ENCODE assay signal across 13 cellular contexts in the genomic region with DNA sequence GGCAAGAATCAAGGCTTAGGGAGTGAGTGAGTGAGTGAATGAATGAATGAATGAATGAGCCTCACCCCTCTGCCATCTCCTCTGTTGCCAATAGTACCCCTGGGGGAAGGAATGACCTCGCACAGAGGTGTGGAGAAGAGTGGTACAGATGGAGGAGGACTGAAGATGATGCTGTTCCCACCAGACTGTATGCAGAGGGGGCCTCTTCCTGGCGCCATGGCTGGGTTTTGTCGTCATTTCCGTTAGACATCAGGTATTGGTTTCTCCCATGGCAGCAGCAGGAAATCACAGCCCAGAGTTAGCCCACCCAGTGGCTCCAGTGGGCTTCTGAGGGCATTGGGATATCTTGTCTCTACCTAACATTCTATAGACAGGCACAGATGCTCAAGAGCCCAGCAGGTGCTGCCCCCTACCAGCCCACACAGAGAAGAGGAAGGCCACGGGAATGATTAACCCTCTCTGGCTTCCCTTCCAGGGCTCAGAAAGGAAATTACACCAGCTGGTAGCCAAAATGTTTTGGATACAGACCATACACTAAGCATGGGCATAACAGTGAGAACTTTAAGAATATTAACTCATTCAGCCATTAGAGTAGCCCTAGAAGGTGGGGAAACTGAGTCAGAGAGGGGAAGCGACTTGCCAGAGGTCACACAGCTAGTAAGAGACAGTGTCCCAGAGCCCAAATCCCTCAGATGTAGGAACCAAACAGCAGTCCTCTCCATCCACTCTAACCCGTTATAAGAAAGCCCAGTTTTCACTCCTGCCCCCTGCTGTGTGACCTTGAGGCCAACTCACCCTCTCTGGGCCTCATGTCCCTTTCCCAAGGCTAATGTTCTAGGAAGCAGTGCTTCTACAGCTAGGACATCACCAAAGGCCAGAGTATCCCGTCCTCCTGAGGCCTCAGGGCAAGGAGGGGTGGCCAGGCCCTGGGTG.
A peak's percentile ranks its signal among the peaks of the same experiment; 100 is the strongest.
DNase-seq lines count a peak whose midpoint lies in the region; ATAC-seq and TF ChIP-seq lines count a peak whose summit lies in the region.
"Had no signal": no experiment of that assay in that cellular context is flagged by ENCODE, and none has a peak within 500 bp of the region (broad histone marks: within the 10 kb centered on the region; RNA-seq: fewer than 3 reads in every experiment).

No MANE protein-coding gene starts in this region.

- intact Hi-C loops in CD14-positive monocyte (cut with micrococcal nuclease), result no loop called here
- intact Hi-C loops in posterior vena cava (cut with DNase I), result no loop called here

- POLR2A ChIA-PET in HEK293 (lab: Yijun Ruan, JAX), result no interaction called here

- H3K4me2 ChIP-seq in mesendoderm (ENCODE audit: low read length), result no peak overlapping the region

- no peak overlapping the region for H4K5ac ChIP-seq in mesendoderm (ENCODE audit: low read length)

- H2BK5ac ChIP-seq in mesendoderm (ENCODE audit: low read length), result no peak overlapping the region

- CTCF ChIA-PET in HEK293 (lab: Yijun Ruan, JAX), result interaction anchor here (0.6 to 1.0 kb wide), 4 partner anchors 9 to 289 kb away, joined by 3 read pairs; no protein-coding TSS in a partner anchor

- H4K8ac ChIP-seq in mesendoderm (ENCODE audit: low read depth, low read length), result no peak overlapping the region

- no peak overlapping the region for H3K27ac Mint-ChIP-seq in CD14-positive monocyte
- no peak overlapping the region for H3K27ac Mint-ChIP-seq in central memory CD8-positive, alpha-beta T cell (ENCODE audit: low read depth)
- H3K27ac Mint-ChIP-seq: CD8-positive, alpha-beta T cell had no signal

- H3K36me3 ChIP-seq in HEK293 (ENCODE audit: control insufficient read depth in 2 of 2, insufficient read depth in 1 of 2, low read length in 2 of 2) (no peaks in the 10 kb centered on the region), mesendoderm (ENCODE audit: control insufficient read depth, insufficient read depth, low read length) (no peaks in the 10 kb centered on the region)
- H3K36me3 ChIP-seq: esophagus muscularis mucosa had no signal

- peak overlapping the region in 1 of 2 donors; percentile 77 for H3K4me3 Mint-ChIP-seq in CD14-positive monocyte
- peak overlapping the region; percentile 30 for H3K4me3 Mint-ChIP-seq in central memory CD8-positive, alpha-beta T cell

- no peak overlapping the region for H3K27ac ChIP-seq in HEK293 (ENCODE audit: extremely low read depth, low read depth, low read length)
- no peak overlapping the region for H3K27ac ChIP-seq in mesendoderm (ENCODE audit: low read depth, low read length)
- H3K27ac ChIP-seq: esophagus muscularis mucosa had no signal

- H3K4me3 ChIP-seq in HEK293 (ENCODE audit: low read depth, low read length) (no peak overlapping the region), mesendoderm (ENCODE audit: low read length) (no peak overlapping the region)

- no CpG with 5 or more reads among the region's 8 CpGs for WGBS in mesendoderm (ENCODE audit: extremely low coverage, insufficient coverage, low lambda C conversion rate)

- ATAC-seq in central memory CD8-positive, alpha-beta T cell (replicated peaks; ENCODE audit: extremely low read depth, poor library complexity, severe bottlenecking), result no peak
- ATAC-seq: activated CD4-positive, CD25-positive, alpha-beta regulatory T cell treated with anti-CD3 and anti-CD28 coated beads, Interleukin-2, amount 50 U/mL, for 24 hours; CD8-positive, alpha-beta T cell had no signal

- no peaks in the 10 kb centered on the region for H3K79me1 ChIP-seq in mesendoderm (ENCODE audit: low read length)

- no peak overlapping the region for H3K56ac ChIP-seq in mesendoderm (ENCODE audit: low read length)

- DNase-seq in CD14-positive monocyte (ENCODE audit: low spot score) (peak; percentile 22), mesendoderm (peak; percentile 52), EL (no peak), OCI-M1 (lab: John Stamatoyannopoulos, UW) (no peak), posterior vena cava (ENCODE audit: low spot score) (no peak), SW 1271 (lab: John Stamatoyannopoulos, UW) (no peak)
- no peak for DNase-seq in central memory CD8-positive, alpha-beta T cell (ENCODE audit: low spot score in 2 of 2)
- DNase-seq: CD8-positive, alpha-beta T cell; midbrain; NCI-H510A had no signal

- no peak for TF ChIP-seq CTCF in CD14-positive monocyte (IDR thresholded peaks at IDR 0.05)
- no peak for TF ChIP-seq CTCF in HEK293 (tag by site-specific recombination; IDR thresholded peaks at IDR 0.05)

- H3K23ac ChIP-seq in mesendoderm (ENCODE audit: low read length), result no peak overlapping the region

- H3K4me1 Mint-ChIP-seq in CD14-positive monocyte, result no peaks in the 10 kb centered on the region
- peaks cover 8% of the 10 kb centered on the region for H3K4me1 Mint-ChIP-seq in central memory CD8-positive, alpha-beta T cell

- H3K18ac ChIP-seq in mesendoderm (ENCODE audit: low read length), result no peak overlapping the region

- no peak overlapping the region for H3K9ac ChIP-seq in mesendoderm (ENCODE audit: low read length)

- peaks cover 0 to 11% (median 0%) of the 10 kb centered on the region in 7 donors for H3K9me3 Mint-ChIP-seq in CD14-positive monocyte
- H3K9me3 Mint-ChIP-seq in central memory CD8-positive, alpha-beta T cell, result no peaks in the 10 kb centered on the region
- H3K9me3 Mint-ChIP-seq: CD8-positive, alpha-beta T cell had no signal

- H3K27me3 Mint-ChIP-seq in CD14-positive monocyte (ENCODE audit: low read depth in 3 of 3), result peaks cover 59 to 74% (median 65%) of the 10 kb centered on the region in 3 donors
- H3K27me3 Mint-ChIP-seq in central memory CD8-positive, alpha-beta T cell, result peaks cover 82% of the 10 kb centered on the region

- no peaks in the 10 kb centered on the region for H3K9me3 ChIP-seq in HEK293 (ENCODE audit: control insufficient read depth, insufficient read depth, low read depth, low read length)
- H3K9me3 ChIP-seq: esophagus muscularis mucosa had no signal

- no peak overlapping the region for H2BK15ac ChIP-seq in mesendoderm (replicated peaks; ENCODE audit: low read depth)

- no peaks in the 10 kb centered on the region for H3K79me2 ChIP-seq in mesendoderm (ENCODE audit: control insufficient read depth, insufficient read depth, low read length)

- H2AK5ac ChIP-seq in mesendoderm (ENCODE audit: low read length), result no peak overlapping the region

- H3K4me1 ChIP-seq in HEK293 (ENCODE audit: control insufficient read depth, insufficient read depth, low read length), result peaks cover 3% of the 10 kb centered on the region; the same call in 1 of the 2 replicates
- no peaks in the 10 kb centered on the region for H3K4me1 ChIP-seq in mesendoderm (ENCODE audit: control insufficient read depth, low read depth, low read length)

- no peak overlapping the region for H3K4ac ChIP-seq in mesendoderm (ENCODE audit: low read depth, low read length)

- no peak overlapping the region for H2BK120ac ChIP-seq in mesendoderm (ENCODE audit: low read depth, low read length)

- peaks cover 4% of the 10 kb centered on the region for H3K27me3 ChIP-seq in mesendoderm (ENCODE audit: insufficient read depth, low read length, poor library complexity)

- no peaks in the 10 kb centered on the region for H3K36me3 Mint-ChIP-seq in CD14-positive monocyte
- H3K36me3 Mint-ChIP-seq in central memory CD8-positive, alpha-beta T cell (ENCODE audit: insufficient read depth), result no peaks in the 10 kb centered on the region
- H3K36me3 Mint-ChIP-seq: CD8-positive, alpha-beta T cell had no signal

TF ChIP-seq in HEK293, 187 proteins besides CTCF, POLR2A, EP300 and RAD21:
- TF ChIP-seq ZNF768 (tag by site-specific recombination; IDR thresholded peaks at IDR 0.05), result 0 out of 2 replicates have a peak, but pooled peaks have one; percentile 59
- TF ChIP-seq SCRT1 (tag by site-specific recombination; IDR thresholded peaks at IDR 0.05; ENCODE audit: borderline replicate concordance), result no peak
TF ChIP-seq in HEK293: peak in this region for 1.

Comparison
In these comparisons a context has a peak if more than half of its experiments do, and no peak if none do; other contexts are left out.
1. DNase-seq: peak in CD14-positive monocyte (single experiment) and mesendoderm (single experiment); none in central memory CD8-positive, alpha-beta T cell (0 of 2), EL (single experiment), OCI-M1 (single experiment), posterior vena cava (single experiment) and SW 1271 (0 of 2).